Comparison of ENCODE assay signal across 17 cellular contexts in genomic region chr11:43894546-43894945, GRCh38. TPM values are rescaled to one million over a fixed set of nuclear protein-coding genes. Genes with fewer than 3 reads are reported as not detected.
A peak's percentile ranks its signal among the peaks of the same experiment; 100 is the strongest.
DNase-seq lines count a peak whose midpoint lies in the region; ATAC-seq and TF ChIP-seq lines count a peak whose summit lies in the region.
"Had no signal": no experiment of that assay in that cellular context is flagged by ENCODE, and none has a peak within 500 bp of the region (broad histone marks: within the 10 kb centered on the region; RNA-seq: fewer than 3 reads in every experiment).

No MANE protein-coding gene starts in this region.

- 40% methylated on average over 2 of the region's 2 CpGs for WGBS in mammary epithelial cell (ENCODE audit: low coverage, missing lambda C conversion rate)

- TF ChIP-seq CTCF in mammary epithelial cell (conservative IDR thresholded peaks at IDR 0.05 in 1 of 2, IDR thresholded peaks at IDR 0.05 in 1 of 2; ENCODE audit: extremely low read depth in 1 of 2, insufficient read depth in 1 of 2, low read depth in 1 of 2, low read length in 2 of 2) = no peak
- TF ChIP-seq CTCF in ascending aorta (IDR thresholded peaks at IDR 0.05) = no peak
- TF ChIP-seq CTCF in tibial artery (IDR thresholded peaks at IDR 0.05) = no peak

- H3K4me3 ChIP-seq in mammary epithelial cell (replicated peaks in 1 of 3; ENCODE audit: insufficient read depth in 1 of 3, low read depth in 2 of 3, low read length in 3 of 3) = no peak overlapping the region
- no peak overlapping the region for H3K4me3 ChIP-seq in ascending aorta
- no peak overlapping the region for H3K4me3 ChIP-seq in tibial artery
- H3K4me3 ChIP-seq: BLaER1, GM23338 had no signal

- no peak overlapping the region for H3K9ac ChIP-seq in mammary epithelial cell (ENCODE audit: insufficient read depth, low read length)
- H3K9ac ChIP-seq: BLaER1 had no signal

- in situ Hi-C loops in T47D (cut with HindIII; ENCODE audit: low pct_unique_long_range_greater_than_20kb, low sequenced_read_pairs) = no loop called here
- in situ Hi-C loops in mammary epithelial cell (cut with MboI; ENCODE audit: low sequenced_read_pairs in 2 of 2) = loop anchor here (5.0 to 10.0 kb wide), 2 partner anchors 53 to 130 kb away; no protein-coding TSS in a partner anchor

- H3K27ac ChIP-seq in mammary epithelial cell (ENCODE audit: insufficient read depth, low read depth, low read length) (no peak overlapping the region), ascending aorta (peak overlapping the region; percentile 27 to 28), tibial artery (peak overlapping the region; percentile 66 to 78)
- H3K27ac ChIP-seq: BLaER1 had no signal

- peaks cover 16% of the 10 kb centered on the region for H3K36me3 ChIP-seq in mammary epithelial cell (ENCODE audit: insufficient read depth, low read length)
- H3K36me3 ChIP-seq in ascending aorta = peaks cover 42 to 56% of the 10 kb centered on the region in 2 donors
- peaks cover 46 to 82% (median 54%) of the 10 kb centered on the region in 3 donors for H3K36me3 ChIP-seq in tibial artery

- intact Hi-C loops in mammary epithelial cell (cut with micrococcal nuclease) (no loop called here), ascending aorta (cut with DNase I) (no loop called here), tibial artery (cut with DNase I; ENCODE audit: low total_unique reads) (loop anchor here (10.0 kb wide), 1 partner anchor 50 kb away; the partner anchor contains the start of gene C11orf96)

- H3K4me1 ChIP-seq in mammary epithelial cell (ENCODE audit: insufficient read depth, low read length) (no peaks in the 10 kb centered on the region), ascending aorta (no peaks in the 10 kb centered on the region), tibial artery (peaks cover 0 to 32% (median 0%) of the 10 kb centered on the region in 4 donors)
- H3K4me1 ChIP-seq: BLaER1 had no signal

- no peak for ATAC-seq in GM21717 (IDR thresholded peaks at IDR 0.05; ENCODE audit: unreplicated experiment)
- no peak for ATAC-seq in HG03095 (IDR thresholded peaks at IDR 0.05; ENCODE audit: unreplicated experiment)
- ATAC-seq: GM23338 had no signal

- dilution Hi-C loops in mammary epithelial cell (cut with HindIII; ENCODE audit: low sequenced_read_pairs) = no loop called here

- CTCF ChIA-PET in mammary epithelial cell (lab: Charles Lee; ENCODE audit: low non-redundant PET) = no interaction called here

- H3K27me3 ChIP-seq in mammary epithelial cell (ENCODE audit: insufficient read depth, low read length) (no peaks in the 10 kb centered on the region), ascending aorta (no peaks in the 10 kb centered on the region), tibial artery (no peaks in the 10 kb centered on the region)
- H3K27me3 ChIP-seq: BLaER1 had no signal

- DNase-seq in T47D (ENCODE audit: low read depth in 1 of 2, low spot score in 1 of 2) = peak; percentile 15 to 71
- no peak for DNase-seq in mammary epithelial cell
- no peak for DNase-seq in ascending aorta (ENCODE audit: low spot score in 2 of 2)
- DNase-seq in tibial artery = no peak
- DNase-seq in NCI-H2029 (lab: John Stamatoyannopoulos, UW) = no peak
- DNase-seq: 8988T; CD4-positive, alpha-beta memory T cell; DMS153; DMS79; GDM1; HCEC 1CT; IMR-90 had no signal

- H2AFZ ChIP-seq in mammary epithelial cell (ENCODE audit: low read depth, low read length) = no peak overlapping the region
- H2AFZ ChIP-seq: GM23338 had no signal

- H3K4me2 ChIP-seq in mammary epithelial cell (ENCODE audit: insufficient read depth, low read depth, low read length) = no peak overlapping the region
- H3K4me2 ChIP-seq: BLaER1, GM23338 had no signal

- no peaks in the 10 kb centered on the region for H3K79me2 ChIP-seq in mammary epithelial cell (ENCODE audit: insufficient read depth, low read length)

- no TSS peak for BruUV-seq in mammary epithelial cell (replicated peaks; lab: Mats Ljungman, UMichigan)

- H4K20me1 ChIP-seq in mammary epithelial cell (ENCODE audit: insufficient read depth, low read length) = no peaks in the 10 kb centered on the region
- H4K20me1 ChIP-seq: BLaER1 had no signal

- H3K9me3 ChIP-seq in mammary epithelial cell (replicated peaks; ENCODE audit: insufficient read depth, low read length) = no peaks in the 10 kb centered on the region
- no peaks in the 10 kb centered on the region for H3K9me3 ChIP-seq in ascending aorta
- no peaks in the 10 kb centered on the region for H3K9me3 ChIP-seq in tibial artery
- H3K9me3 ChIP-seq: BLaER1 had no signal

RNA-seq across cellular contexts. Expression of gene ALKBH3, which starts 13.9 kb away (rescaled TPM):
- total RNA-seq in mammary epithelial cell = 10 to 100 TPM; 38.8 to 50.7 TPM
- 35.1 TPM for polyA plus RNA-seq in mammary epithelial cell
- 27.2 TPM for polyA minus RNA-seq in mammary epithelial cell
- 19.1 TPM for total RNA-seq in ascending aorta

RNA-seq across cellular contexts. Expression of gene C11orf96, which starts 47.9 kb away (rescaled TPM):
- total RNA-seq in mammary epithelial cell (not detected), ascending aorta (2,116 TPM)
- polyA plus RNA-seq in mammary epithelial cell = not detected
- polyA minus RNA-seq in mammary epithelial cell = not detected
- polyA plus RNA-seq: CD14-positive monocyte; CD4-positive, alpha-beta memory T cell had no signal

Comparison
In these comparisons a context has a peak if more than half of its experiments do, and no peak if none do; other contexts are left out.
1. DNase-seq: peak in T47D (2 of 2); none in mammary epithelial cell (single experiment), ascending aorta (0 of 2), tibial artery (0 of 2) and NCI-H2029 (single experiment).
2. RNA of gene C11orf96, which starts 47.9 kb away (total RNA-seq): 2,116 TPM in ascending aorta (single experiment); not detected in mammary epithelial cell; every median in the first group is over 1,000 times any median in the second.